33 cellular contexts compared by ENCODE assay signal in the genomic region with DNA sequence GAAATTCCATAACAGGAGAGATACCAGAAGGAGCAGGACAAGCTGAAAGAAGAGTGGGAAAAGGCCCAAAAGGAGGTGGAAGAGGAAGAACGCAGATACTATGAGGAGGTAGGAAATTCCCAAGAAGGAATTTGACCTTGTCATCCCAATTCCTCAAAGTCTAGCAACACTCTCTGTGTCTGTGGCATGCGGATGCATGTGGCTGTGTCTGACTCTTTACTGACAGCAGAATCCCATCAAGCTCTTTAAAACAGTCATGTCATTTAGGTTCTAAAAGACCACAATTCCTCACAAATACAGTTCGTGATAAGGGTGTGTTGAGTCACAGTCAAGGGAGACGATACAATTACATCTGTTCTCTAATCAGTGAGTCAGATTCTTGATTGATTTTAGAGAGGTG.
"Had no signal": no experiment of that assay in that cellular context is flagged by ENCODE, and none has a peak within 500 bp of the region (broad histone marks: within the 10 kb centered on the region; RNA-seq: fewer than 3 reads in every experiment).

No MANE protein-coding gene starts in this region.

- H3K4me1 Mint-ChIP-seq: activated CD4-positive, alpha-beta T cell treated with anti-CD3 and anti-CD28 coated beads, Interleukin-2, amount 10 ng/mL, durations not matched to agents 7 days and 5 days; activated naive CD4-positive, alpha-beta T cell treated with anti-CD3 and anti-CD28 coated beads, Interleukin-2, amount 10 ng/mL, durations not matched to agents 7 days and 5 days; activated naive CD8-positive, alpha-beta T cell treated with anti-CD3 and anti-CD28 coated beads, Interleukin-2, amount 50 U/mL, for 24 hours had no signal

- H3K4me3 ChIP-seq: body of pancreas, breast epithelium, Peyer's patch, SJSA1 had no signal

- DNase-seq: activated CD4-positive, alpha-beta memory T cell treated with anti-CD3 and anti-CD28 coated beads for 36 hours; activated CD4-positive, alpha-beta T cell treated with anti-CD3 and anti-CD28 coated beads, Interleukin-2, amount 10 ng/mL, durations not matched to agents 7 days and 5 days; activated CD8-positive, alpha-beta memory T cell treated with anti-CD3 and anti-CD28 coated beads, Interleukin-2, amount 50 U/mL, for 4 hours; activated effector memory CD4-positive, alpha-beta T cell treated with Interleukin-2 at 50 U/mL for 16 hours; activated naive CD4-positive, alpha-beta T cell treated with anti-CD3 and anti-CD28 coated beads, Interleukin-2, amount 10 ng/mL, durations not matched to agents 7 days and 5 days; activated naive CD8-positive, alpha-beta T cell treated with anti-CD3 and anti-CD28 coated beads, Interleukin-2, amount 50 U/mL, for 24 hours; activated T-cell treated with anti-CD3 and anti-CD28 coated beads for 4 hours; activated T-cell treated with anti-CD3 and anti-CD28 coated beads, Interleukin-2, amount 50 U/mL, for 4 hours; amniotic stem cell; aorta; body of pancreas; MM.1S; MV-4-11; NCI-H1092; NCI-H1436 treated with DMSO at 0.1 percent for 48 hours; NCI-H1694 treated with DMSO at 0.1 percent for 48 hours; NCI-H2029; NCI-H510A; NCI-H526; NCI-H748 treated with DMSO at 0.1 percent for 48 hours; NK-92 treated with Interleukin-12 subunit alpha and Interleukin-12 subunit beta, amount 100 ng/mL, for 24 hours; PC-3; Peyer's patch; RPMI8226; SHP77 treated with DMSO at 0.1 percent for 48 hours; SK-N-SH had no signal

- H3K36me3 ChIP-seq: breast epithelium, SJSA1 had no signal

- ATAC-seq: activated naive CD8-positive, alpha-beta T cell treated with anti-CD3 and anti-CD28 coated beads, Interleukin-2, amount 50 U/mL, for 24 hours; activated T-cell treated with anti-CD3 and anti-CD28 coated beads, Interleukin-2, amount 50 U/mL, for 4 hours; body of pancreas; PC-3 had no signal

- H3K27me3 Mint-ChIP-seq: activated CD4-positive, alpha-beta memory T cell treated with anti-CD3 and anti-CD28 coated beads for 36 hours; activated CD4-positive, alpha-beta T cell treated with anti-CD3 and anti-CD28 coated beads, Interleukin-2, amount 10 ng/mL, durations not matched to agents 7 days and 5 days; activated naive CD8-positive, alpha-beta T cell treated with anti-CD3 and anti-CD28 coated beads, Interleukin-2, amount 50 U/mL, for 24 hours had no signal

- H3K36me3 Mint-ChIP-seq: activated CD4-positive, alpha-beta memory T cell treated with anti-CD3 and anti-CD28 coated beads for 36 hours; activated naive CD4-positive, alpha-beta T cell treated with anti-CD3 and anti-CD28 coated beads, Interleukin-2, amount 10 ng/mL, durations not matched to agents 7 days and 5 days; activated naive CD8-positive, alpha-beta T cell had no signal

- FAIRE-seq: TTC549 had no signal

- H3K4me1 ChIP-seq: body of pancreas, breast epithelium, Peyer's patch, SJSA1 had no signal

- H3K9me3 Mint-ChIP-seq: activated CD4-positive, alpha-beta memory T cell treated with anti-CD3 and anti-CD28 coated beads for 36 hours; activated CD4-positive, alpha-beta T cell treated with anti-CD3 and anti-CD28 coated beads, Interleukin-2, amount 10 ng/mL, durations not matched to agents 7 days and 5 days; activated naive CD4-positive, alpha-beta T cell treated with anti-CD3 and anti-CD28 coated beads, Interleukin-2, amount 10 ng/mL, durations not matched to agents 7 days and 5 days; activated naive CD8-positive, alpha-beta T cell treated with anti-CD3 and anti-CD28 coated beads, Interleukin-2, amount 50 U/mL, for 24 hours; activated T-cell treated with anti-CD3 and anti-CD28 coated beads, Interleukin-2, amount 50 U/mL, for 4 hours; T-helper 1 cell treated with Interleukin-12 subunit alpha and Interleukin-12 subunit beta and Interleukin-4 antibody, amounts not matched to agents 30 μg/mL and 1 μg/mL, for 36 hours; T-helper 2 cell treated with Interferon-gamma antibody and Interleukin-4, amounts not matched to agents 5 μg/mL and 100 μg/mL, for 36 hours had no signal

- H3K9ac ChIP-seq: KMS-11, SK-N-SH had no signal

- H3K27me3 ChIP-seq: body of pancreas, breast epithelium, Peyer's patch, SJSA1 had no signal

- H3K27ac Mint-ChIP-seq: activated CD4-positive, alpha-beta memory T cell treated with anti-CD3 and anti-CD28 coated beads for 36 hours; activated CD4-positive, alpha-beta T cell treated with anti-CD3 and anti-CD28 coated beads, Interleukin-2, amount 10 ng/mL, durations not matched to agents 7 days and 5 days; activated naive CD4-positive, alpha-beta T cell treated with anti-CD3 and anti-CD28 coated beads, Interleukin-2, amount 10 ng/mL, durations not matched to agents 7 days and 5 days; activated naive CD8-positive, alpha-beta T cell; activated naive CD8-positive, alpha-beta T cell treated with anti-CD3 and anti-CD28 coated beads, Interleukin-2, amount 50 U/mL, for 24 hours; T-helper 1 cell treated with Interleukin-12 subunit alpha and Interleukin-12 subunit beta and Interleukin-4 antibody, amounts not matched to agents 30 μg/mL and 1 μg/mL, for 36 hours; T-helper 2 cell treated with Interferon-gamma antibody and Interleukin-4, amounts not matched to agents 5 μg/mL and 100 μg/mL, for 36 hours had no signal

- H3K9me3 ChIP-seq: body of pancreas, breast epithelium, Peyer's patch, SJSA1, SK-N-SH had no signal

- H3K4me2 ChIP-seq: KMS-11, SK-N-SH had no signal

- H3K4me3 Mint-ChIP-seq: activated CD4-positive, alpha-beta memory T cell treated with anti-CD3 and anti-CD28 coated beads for 36 hours; activated CD4-positive, alpha-beta T cell treated with anti-CD3 and anti-CD28 coated beads, Interleukin-2, amount 10 ng/mL, durations not matched to agents 7 days and 5 days; activated naive CD4-positive, alpha-beta T cell treated with anti-CD3 and anti-CD28 coated beads, Interleukin-2, amount 10 ng/mL, durations not matched to agents 7 days and 5 days; activated naive CD8-positive, alpha-beta T cell; activated naive CD8-positive, alpha-beta T cell treated with anti-CD3 and anti-CD28 coated beads, Interleukin-2, amount 50 U/mL, for 24 hours; activated T-cell treated with anti-CD3 and anti-CD28 coated beads, Interleukin-2, amount 50 U/mL, for 4 hours; T-helper 1 cell treated with Interleukin-12 subunit alpha and Interleukin-12 subunit beta and Interleukin-4 antibody, amounts not matched to agents 30 μg/mL and 1 μg/mL, for 36 hours; T-helper 2 cell treated with Interferon-gamma antibody and Interleukin-4, amounts not matched to agents 5 μg/mL and 100 μg/mL, for 36 hours had no signal

- H3K27ac ChIP-seq: body of pancreas, breast epithelium, KMS-11, Peyer's patch, SJSA1 had no signal
